ENCODE assay signal across 9 cellular contexts in the genomic region with DNA sequence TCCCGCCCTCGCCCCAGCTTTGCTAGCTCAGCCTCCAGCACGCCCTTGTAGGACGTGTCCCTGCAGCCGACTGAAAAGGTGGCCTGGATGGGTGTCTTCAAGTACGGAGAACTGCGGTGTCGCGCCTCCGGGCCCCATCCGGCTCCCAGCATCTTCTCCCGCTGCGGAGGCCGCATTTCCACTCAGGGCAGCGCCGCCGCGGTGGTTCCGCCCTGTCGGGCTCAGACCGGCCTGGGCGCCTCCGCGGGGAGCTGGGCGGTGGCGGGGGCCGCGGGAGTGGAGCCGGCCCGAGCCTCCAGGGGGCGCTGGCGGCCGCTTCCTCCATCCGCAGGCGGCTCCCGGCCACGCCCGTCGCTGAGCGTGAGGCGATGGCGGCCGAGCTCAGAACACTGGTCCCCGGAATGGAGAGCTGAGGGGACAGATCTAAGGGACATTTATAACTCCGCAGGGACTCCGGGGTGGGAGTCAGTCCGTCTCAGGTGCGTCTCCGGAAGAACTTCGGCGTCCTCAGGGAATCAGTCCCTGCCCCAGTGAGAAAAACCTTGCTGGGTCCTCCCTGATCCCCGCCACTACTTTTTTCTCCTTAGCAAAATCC. TPM values are rescaled to one million over a fixed set of nuclear protein-coding genes. Genes with fewer than 3 reads are reported as not detected.
A peak's percentile ranks its signal among the peaks of the same experiment; 100 is the strongest.
DNase-seq lines count a peak whose midpoint lies in the region; ATAC-seq and TF ChIP-seq lines count a peak whose summit lies in the region.
"Had no signal": no experiment of that assay in that cellular context is flagged by ENCODE, and none has a peak within 500 bp of the region (broad histone marks: within the 10 kb centered on the region; RNA-seq: fewer than 3 reads in every experiment).

No MANE protein-coding gene starts in this region.

- peak; percentile 82 for DNase-seq in BE2C
- peak; percentile 66 for DNase-seq in NT2/D1 (ENCODE audit: low read depth, low spot score)
- DNase-seq in activated T-helper 1 cell treated with Interleukin-2 at 50 U/mL for 16 hours (ENCODE audit: low read depth): peak; percentile 69
- DNase-seq in fibroblast of the aortic adventitia (ENCODE audit: low read depth): peak; percentile 51
- peak; percentile 88 for DNase-seq in neural progenitor cell (ENCODE audit: low spot score)

- H3K27ac ChIP-seq in neural progenitor cell: no peak overlapping the region
- no peak overlapping the region for H3K27ac ChIP-seq in stomach smooth muscle (ENCODE audit: low read length)

- no peaks in the 10 kb centered on the region for H4K20me1 ChIP-seq in neural progenitor cell (ENCODE audit: low read depth)

- H3K36me3 ChIP-seq in BE2C (no peaks in the 10 kb centered on the region), NT2/D1 (ENCODE audit: insufficient read depth, insufficient read length, low read length) (peaks cover 3% of the 10 kb centered on the region), neural progenitor cell (no peaks in the 10 kb centered on the region), stomach smooth muscle (ENCODE audit: control insufficient read depth in 2 of 2, insufficient read depth in 2 of 2, low read length in 2 of 2) (no peaks in the 10 kb centered on the region)

- H3K9me3 ChIP-seq in BE2C (no peaks in the 10 kb centered on the region), NT2/D1 (ENCODE audit: insufficient read depth, low read length) (peaks cover 18% of the 10 kb centered on the region), neural progenitor cell (ENCODE audit: low read depth) (peaks cover 4% of the 10 kb centered on the region), stomach smooth muscle (ENCODE audit: control insufficient read depth in 2 of 2, low read length in 2 of 2) (no peaks in the 10 kb centered on the region)

- no peaks in the 10 kb centered on the region for H3K27me3 ChIP-seq in BE2C
- H3K27me3 ChIP-seq in NT2/D1 (ENCODE audit: insufficient read depth, insufficient read length): no peaks in the 10 kb centered on the region
- peaks cover 26% of the 10 kb centered on the region for H3K27me3 ChIP-seq in neural progenitor cell
- no peaks in the 10 kb centered on the region for H3K27me3 ChIP-seq in stomach smooth muscle (ENCODE audit: control insufficient read depth in 1 of 2, insufficient read depth in 2 of 2, low read length in 2 of 2)

- H3F3A ChIP-seq in neural progenitor cell (ENCODE audit: low read depth): no peaks in the 10 kb centered on the region

- in situ Hi-C loops in GM18951 (cut with MboI; ENCODE audit: low sequenced_read_pairs, unreplicated experiment): no loop called here

- H3K36me3 Mint-ChIP-seq in neural progenitor cell: peaks cover 7% of the 10 kb centered on the region

- TF ChIP-seq CTCF in BE2C (IDR thresholded peaks at IDR 0.05; ENCODE audit: low read depth, low read length): peak; percentile 46
- peak; percentile 48 for TF ChIP-seq CTCF in fibroblast of the aortic adventitia (IDR thresholded peaks at IDR 0.05; ENCODE audit: insufficient read depth, low read length)
- peak; percentile 86 for TF ChIP-seq CTCF in neural progenitor cell (IDR thresholded peaks at IDR 0.05)

- H2AFZ ChIP-seq in neural progenitor cell (replicated peaks): peak overlapping the region; percentile 80

- ATAC-seq in HG03342 (IDR thresholded peaks at IDR 0.05; ENCODE audit: unreplicated experiment): peak; percentile 72

- peaks cover 39% of the 10 kb centered on the region for H3K9me3 Mint-ChIP-seq in neural progenitor cell

- no peak overlapping the region for H3K27ac Mint-ChIP-seq in neural progenitor cell

- no peaks in the 10 kb centered on the region for H3K4me1 ChIP-seq in BE2C
- no peaks in the 10 kb centered on the region for H3K4me1 ChIP-seq in NT2/D1 (ENCODE audit: insufficient read depth, insufficient read length)
- H3K4me1 ChIP-seq in neural progenitor cell: no peaks in the 10 kb centered on the region
- peaks cover 3% of the 10 kb centered on the region for H3K4me1 ChIP-seq in stomach smooth muscle (ENCODE audit: control insufficient read depth, insufficient read depth, low read length)

- H3K27me3 Mint-ChIP-seq in neural progenitor cell (ENCODE audit: insufficient read depth, low read depth): peaks cover 13% of the 10 kb centered on the region

- no peak overlapping the region for H3K4me3 Mint-ChIP-seq in neural progenitor cell

- TF ChIP-seq POLR2A in GM18951 (IDR thresholded peaks at IDR 0.05; ENCODE audit: extremely low read depth, insufficient read depth, insufficient read length): peak; percentile 79

- peaks cover 12% of the 10 kb centered on the region for H3K4me1 Mint-ChIP-seq in neural progenitor cell

- H3K4me2 ChIP-seq in neural progenitor cell: peak overlapping the region; percentile 85

- H3K9ac ChIP-seq in NT2/D1 (ENCODE audit: insufficient read length, low read depth) (peak overlapping the region; percentile 88), neural progenitor cell (no peak overlapping the region), stomach smooth muscle (ENCODE audit: low read length in 2 of 2) (peak overlapping the region; percentile 55 to 62)

- peak overlapping the region; percentile 54 for H3K4me3 ChIP-seq in BE2C (ENCODE audit: low read depth, low read length)
- peak overlapping the region; percentile 52 for H3K4me3 ChIP-seq in NT2/D1 (ENCODE audit: insufficient read length, low read depth)
- H3K4me3 ChIP-seq in fibroblast of the aortic adventitia (ENCODE audit: low read depth, low read length): peak overlapping the region; percentile 54
- H3K4me3 ChIP-seq in neural progenitor cell: peak overlapping the region; percentile 51
- peak overlapping the region; percentile 70 to 79 for H3K4me3 ChIP-seq in stomach smooth muscle (ENCODE audit: low read length in 2 of 2)

- H3K79me2 ChIP-seq in neural progenitor cell (ENCODE audit: low read depth): no peaks in the 10 kb centered on the region

RNA-seq across cellular contexts. Expression of a gene that starts 13.6 kb away (rescaled TPM):
- polyA plus RNA-seq in BE2C (2012; ENCODE audit: insufficient read depth, insufficient read length, low read depth): not detected
- not detected in 2 replicates for total RNA-seq in fibroblast of the aortic adventitia (ENCODE audit: low replicate concordance)
- not detected in 2 replicates for total RNA-seq in neural progenitor cell (ENCODE audit: low replicate concordance)
- total RNA-seq: activated CD8-positive, alpha-beta memory T cell treated with anti-CD3 and anti-CD28 coated beads for 36 hours had no signal

RNA-seq across cellular contexts. Expression of a gene that starts 25.2 kb away (rescaled TPM):
- 17.2 TPM for polyA plus RNA-seq in BE2C (2012; ENCODE audit: insufficient read depth, insufficient read length, low read depth)
- total RNA-seq in fibroblast of the aortic adventitia (ENCODE audit: low replicate concordance) (32.4 and 35.4 TPM in 2 replicates), neural progenitor cell (ENCODE audit: low replicate concordance) (23.8 and 25.1 TPM in 2 replicates)

RNA-seq across cellular contexts. Expression of a gene that starts 39.6 kb away (rescaled TPM):
- 33.6 TPM for polyA plus RNA-seq in BE2C (2012; ENCODE audit: insufficient read depth, insufficient read length, low read depth)
- total RNA-seq in fibroblast of the aortic adventitia (ENCODE audit: low replicate concordance): 6.5 and 7.1 TPM in 2 replicates
- 9.3 and 9.7 TPM in 2 replicates for total RNA-seq in neural progenitor cell (ENCODE audit: low replicate concordance)

RNA-seq across cellular contexts. Expression of a gene that starts 39.7 kb away (rescaled TPM):
- 27.4 TPM for polyA plus RNA-seq in BE2C (2012; ENCODE audit: insufficient read depth, insufficient read length, low read depth)
- total RNA-seq in fibroblast of the aortic adventitia (ENCODE audit: low replicate concordance) (8.3 and 14.0 TPM in 2 replicates), neural progenitor cell (ENCODE audit: low replicate concordance) (14.4 and 23.1 TPM in 2 replicates)
